Comparison of ENCODE assay signal across 28 cellular contexts in the genomic region with DNA sequence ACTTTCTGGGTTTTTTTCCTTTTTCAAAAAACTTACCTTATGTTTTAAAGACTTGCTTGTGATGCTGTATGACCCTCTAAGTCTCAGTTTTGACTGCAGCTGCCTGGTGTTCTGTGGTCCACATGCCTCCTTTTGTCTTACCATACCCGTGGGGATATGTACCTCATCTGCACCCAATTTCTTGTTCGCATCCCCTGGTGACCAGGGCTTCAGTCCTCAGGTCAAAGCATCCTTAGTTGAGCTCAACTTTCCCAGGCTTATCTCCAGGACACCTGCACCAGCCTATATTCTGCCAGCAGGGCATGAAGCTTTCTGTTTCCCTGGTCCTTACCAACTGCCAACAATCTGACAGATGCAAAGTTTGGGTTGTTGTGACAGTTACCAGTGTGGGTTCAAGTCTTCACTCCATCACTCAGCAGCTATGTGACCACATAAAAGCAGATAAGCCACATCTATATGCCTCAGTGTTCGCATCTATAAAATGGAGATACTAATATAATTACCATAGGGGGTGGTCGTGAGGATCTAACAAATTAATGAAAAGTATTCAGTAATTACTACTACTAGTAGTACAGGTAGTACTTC.
"Had no signal": no experiment of that assay in that cellular context is flagged by ENCODE, and none has a peak within 500 bp of the region (broad histone marks: within the 10 kb centered on the region; RNA-seq: fewer than 3 reads in every experiment).

No MANE protein-coding gene starts in this region.

- H3K9me3 ChIP-seq: ascending aorta, breast epithelium, esophagus squamous epithelium, gastroesophageal sphincter had no signal

- H3K9me3 Mint-ChIP-seq: activated CD8-positive, alpha-beta T cell treated with anti-CD3 and anti-CD28 coated beads for 36 hours; activated naive CD4-positive, alpha-beta T cell treated with anti-CD3 and anti-CD28 coated beads, Interleukin-2, amount 10 ng/mL, durations not matched to agents 7 days and 5 days; activated naive CD4-positive, alpha-beta T cell treated with anti-CD3 and anti-CD28 coated beads, Interleukin-2, amount 50 U/mL, for 72 hours; activated naive CD8-positive, alpha-beta T cell treated with anti-CD3 and anti-CD28 coated beads, Interleukin-2, amount 10 ng/mL, durations not matched to agents 7 days and 5 days; activated T-helper 1 cell treated with anti-CD3 and anti-CD28 coated beads, Interleukin-12 subunit alpha, Interleukin-12 subunit beta, Interleukin-2, Interleukin-4 antibody, amounts not matched to agents 30 ng/mL and 10 ng/mL and 1 ng/mL, durations not matched to agents 14 hours and 24 hours and 36 hours; activated T-helper 2 cell treated with anti-CD3 and anti-CD28 coated beads, Interferon-gamma antibody, Interleukin-2, Interleukin-4, amounts not matched to agents 10 μg/mL and 5 μg/mL and 100 μg/mL, durations not matched to agents 14 hours and 24 hours and 36 hours; central memory CD8-positive, alpha-beta T cell; dendritic cell treated with granulocyte-macrophage colony-stimulating factor and Interleukin-4, amounts not matched to agents 40 ng/mL and 50 ng/mL, for 4 days; WTC11 had no signal

- H3K27me3 ChIP-seq: ascending aorta, breast epithelium had no signal

- DNase-seq: activated CD4-positive, alpha-beta T cell treated with anti-CD3 and anti-CD28 coated beads for 1 hour; activated CD4-positive, alpha-beta T cell treated with anti-CD3 and anti-CD28 coated beads, Interleukin-2, amount 50 U/mL, for 1 hour; activated CD4-positive, alpha-beta T cell treated with anti-CD3 and anti-CD28 coated beads, Interleukin-2, amount 50 U/mL, for 48 hours; activated CD8-positive, alpha-beta memory T cell treated with anti-CD3 and anti-CD28 coated beads for 24 hours; activated CD8-positive, alpha-beta T cell treated with anti-CD3 and anti-CD28 coated beads for 36 hours; activated effector memory CD4-positive, alpha-beta T cell treated with anti-CD3 and anti-CD28 coated beads, Interleukin-2, amount 50 U/mL, for 16 hours; activated naive CD4-positive, alpha-beta T cell treated with anti-CD3 and anti-CD28 coated beads, Interleukin-2, amount 10 ng/mL, durations not matched to agents 7 days and 5 days; activated naive CD8-positive, alpha-beta T cell treated with anti-CD3 and anti-CD28 coated beads, Interleukin-2, amount 10 ng/mL, durations not matched to agents 7 days and 5 days; activated T-cell treated with anti-CD3 and anti-CD28 coated beads, Interleukin-2, amount 50 U/mL, for 48 hours; dorsolateral prefrontal cortex; effector memory CD4-positive, alpha-beta T cell; erythroblast; esophagus squamous epithelium; foreskin melanocyte; hippocampal formation; T-helper 2 cell had no signal

- H3K36me3 Mint-ChIP-seq: activated naive CD4-positive, alpha-beta T cell treated with anti-CD3 and anti-CD28 coated beads, Interleukin-2, amount 10 ng/mL, durations not matched to agents 7 days and 5 days; activated naive CD4-positive, alpha-beta T cell treated with anti-CD3 and anti-CD28 coated beads, Interleukin-2, amount 50 U/mL, for 72 hours; activated naive CD8-positive, alpha-beta T cell treated with anti-CD3 and anti-CD28 coated beads, Interleukin-2, amount 10 ng/mL, durations not matched to agents 7 days and 5 days; brain; WTC11 had no signal

- ATAC-seq: activated CD8-positive, alpha-beta T cell treated with anti-CD3 and anti-CD28 coated beads for 36 hours; activated naive CD4-positive, alpha-beta T cell treated with anti-CD3 and anti-CD28 coated beads, Interleukin-2, amount 50 U/mL, for 72 hours; gastroesophageal sphincter; WTC11 had no signal

- H3K4me1 ChIP-seq: ascending aorta, breast epithelium, esophagus squamous epithelium, gastroesophageal sphincter had no signal

- H3K36me3 ChIP-seq: ascending aorta, breast epithelium, esophagus squamous epithelium, gastroesophageal sphincter had no signal

- H3K4me3 ChIP-seq: ascending aorta, breast epithelium, coronary artery, dorsolateral prefrontal cortex, esophagus squamous epithelium, gastroesophageal sphincter had no signal

- H3K27ac ChIP-seq: ascending aorta, breast epithelium, coronary artery, dorsolateral prefrontal cortex, esophagus squamous epithelium, gastroesophageal sphincter, VCaP had no signal

- H3K4me1 Mint-ChIP-seq: activated naive CD4-positive, alpha-beta T cell treated with anti-CD3 and anti-CD28 coated beads, Interleukin-2, amount 10 ng/mL, durations not matched to agents 7 days and 5 days; activated naive CD8-positive, alpha-beta T cell treated with anti-CD3 and anti-CD28 coated beads, Interleukin-2, amount 10 ng/mL, durations not matched to agents 7 days and 5 days; central memory CD8-positive, alpha-beta T cell; WTC11 had no signal

- H3K4me3 Mint-ChIP-seq: activated CD8-positive, alpha-beta T cell treated with anti-CD3 and anti-CD28 coated beads for 36 hours; activated naive CD4-positive, alpha-beta T cell treated with anti-CD3 and anti-CD28 coated beads, Interleukin-2, amount 10 ng/mL, durations not matched to agents 7 days and 5 days; activated naive CD8-positive, alpha-beta T cell treated with anti-CD3 and anti-CD28 coated beads, Interleukin-2, amount 10 ng/mL, durations not matched to agents 7 days and 5 days; activated T-helper 1 cell treated with anti-CD3 and anti-CD28 coated beads, Interleukin-12 subunit alpha, Interleukin-12 subunit beta, Interleukin-2, Interleukin-4 antibody, amounts not matched to agents 30 ng/mL and 10 ng/mL and 1 ng/mL, durations not matched to agents 14 hours and 24 hours and 36 hours; brain; central memory CD8-positive, alpha-beta T cell; dendritic cell treated with granulocyte-macrophage colony-stimulating factor and Interleukin-4, amounts not matched to agents 40 ng/mL and 50 ng/mL, for 4 days; WTC11 had no signal

- H3K27ac Mint-ChIP-seq: activated CD8-positive, alpha-beta T cell treated with anti-CD3 and anti-CD28 coated beads for 36 hours; activated naive CD4-positive, alpha-beta T cell treated with anti-CD3 and anti-CD28 coated beads, Interleukin-2, amount 10 ng/mL, durations not matched to agents 7 days and 5 days; activated naive CD4-positive, alpha-beta T cell treated with anti-CD3 and anti-CD28 coated beads, Interleukin-2, amount 50 U/mL, for 72 hours; activated naive CD8-positive, alpha-beta T cell treated with anti-CD3 and anti-CD28 coated beads, Interleukin-2, amount 10 ng/mL, durations not matched to agents 7 days and 5 days; activated T-helper 1 cell treated with anti-CD3 and anti-CD28 coated beads, Interleukin-12 subunit alpha, Interleukin-12 subunit beta, Interleukin-2, Interleukin-4 antibody, amounts not matched to agents 30 ng/mL and 10 ng/mL and 1 ng/mL, durations not matched to agents 14 hours and 24 hours and 36 hours; activated T-helper 2 cell treated with anti-CD3 and anti-CD28 coated beads, Interferon-gamma antibody, Interleukin-2, Interleukin-4, amounts not matched to agents 10 μg/mL and 5 μg/mL and 100 μg/mL, durations not matched to agents 14 hours and 24 hours and 36 hours; brain; dendritic cell treated with granulocyte-macrophage colony-stimulating factor and Interleukin-4, amounts not matched to agents 40 ng/mL and 50 ng/mL, for 4 days; WTC11 had no signal

- H3K27me3 Mint-ChIP-seq: activated naive CD4-positive, alpha-beta T cell treated with anti-CD3 and anti-CD28 coated beads, Interleukin-2, amount 10 ng/mL, durations not matched to agents 7 days and 5 days had no signal
